8 cellular contexts compared by ENCODE assay signal in genomic region chr14:91323671-91324605, GRCh38.
DNase-seq lines count a peak whose midpoint lies in the region; ATAC-seq and TF ChIP-seq lines count a peak whose summit lies in the region.

No MANE protein-coding gene starts in this region.

- peak overlapping the region; percentile 39 for H3K4me3 ChIP-seq in naive thymus-derived CD4-positive, alpha-beta T cell (ENCODE audit: low read length)

- CTCF ChIA-PET in naive thymus-derived CD4-positive, alpha-beta T cell (lab: Charles Lee) = interaction anchor here (0.6 to 6.6 kb wide), 29 partner anchors 9 to 177 kb away, joined by 3 to 101 read pairs (median 4); partner anchors contain the start of gene CCDC88C

- no peaks in the 10 kb centered on the region for H3K9me3 ChIP-seq in naive thymus-derived CD4-positive, alpha-beta T cell (ENCODE audit: control insufficient read depth in 2 of 3, low read length in 3 of 3)

- peak overlapping the region; percentile 94 to 100 (median 99) for H3K27ac Mint-ChIP-seq in naive thymus-derived CD4-positive, alpha-beta T cell
- H3K27ac Mint-ChIP-seq in stimulated activated memory B cell treated with anti-CD40 and anti-IgM and Interleukin-4, amounts not matched to agents 10 μg/mL and 1 μg/mL and 100 μg/mL, for 72 hours = peak overlapping the region; percentile 99

- POLR2A ChIA-PET in naive thymus-derived CD4-positive, alpha-beta T cell (lab: Charles Lee) = interaction anchor here (0.6 to 9.9 kb wide), 18 partner anchors 8 to 187 kb away, joined by 3 to 173 read pairs (median 4); partner anchors contain the start of genes CCDC88C and PPP4R3A

- intact Hi-C loops in naive thymus-derived CD4-positive, alpha-beta T cell (cut with micrococcal nuclease) = loop anchor here (1.0 to 10.0 kb wide), 16 partner anchors 8 to 551 kb away; partner anchors contain the start of genes PPP4R3A (in 1 of the 2), RPS6KA5 (in 1 of the 2) and TC2N (in 1 of the 2)

- DNase-seq in COLO668 (lab: John Stamatoyannopoulos, UW; ENCODE audit: unreplicated experiment) (peak; percentile 81), NOMO-1 treated with DMSO at 0.1 percent for 48 hours (lab: John Stamatoyannopoulos, UW; ENCODE audit: unreplicated experiment) (peak; percentile 90), activated T-cell treated with anti-CD3 and anti-CD28 coated beads for 24 hours (ENCODE audit: low read depth) (peak; percentile 92), erythroblast (lab: John Stamatoyannopoulos, UW) (peak; percentile 84 to 90)
- DNase-seq in naive thymus-derived CD4-positive, alpha-beta T cell = peak; percentile 90 to 95 (median 92)

- peaks cover 52 to 91% (median 82%) of the 10 kb centered on the region in 7 donors for H3K4me1 Mint-ChIP-seq in naive thymus-derived CD4-positive, alpha-beta T cell
- H3K4me1 Mint-ChIP-seq in stimulated activated memory B cell treated with anti-CD40 and anti-IgM and Interleukin-4, amounts not matched to agents 10 μg/mL and 1 μg/mL and 100 μg/mL, for 72 hours = peaks cover 53% of the 10 kb centered on the region

- no peaks in the 10 kb centered on the region for H3K27me3 Mint-ChIP-seq in naive thymus-derived CD4-positive, alpha-beta T cell
- no peaks in the 10 kb centered on the region for H3K27me3 Mint-ChIP-seq in stimulated activated memory B cell treated with anti-CD40 and anti-IgM and Interleukin-4, amounts not matched to agents 10 μg/mL and 1 μg/mL and 100 μg/mL, for 72 hours

- peak; percentile 63 for ATAC-seq in GM19438 (IDR thresholded peaks at IDR 0.05; ENCODE audit: low read depth, unreplicated experiment)
- ATAC-seq in HG03558 (IDR thresholded peaks at IDR 0.05; ENCODE audit: extremely low read depth, unreplicated experiment) = peak; percentile 48
- peak; percentile 94 for ATAC-seq in naive thymus-derived CD4-positive, alpha-beta T cell
- peak; percentile 89 for ATAC-seq in stimulated activated memory B cell treated with anti-CD40 and anti-IgM and Interleukin-4, amounts not matched to agents 10 μg/mL and 1 μg/mL and 100 μg/mL, for 72 hours

- H3K27ac ChIP-seq in naive thymus-derived CD4-positive, alpha-beta T cell (ENCODE audit: low read depth, low read length) = peak overlapping the region; percentile 81

- H3K27me3 ChIP-seq in naive thymus-derived CD4-positive, alpha-beta T cell (ENCODE audit: control insufficient read depth in 2 of 2, insufficient read depth in 2 of 2, low read length in 2 of 2) = no peaks in the 10 kb centered on the region

- H3K4me1 ChIP-seq in naive thymus-derived CD4-positive, alpha-beta T cell (ENCODE audit: control insufficient read depth in 2 of 2, insufficient read depth in 2 of 2, low read length in 2 of 2) = peaks cover 48 to 60% of the 10 kb centered on the region in 2 donors

- H3K36me3 ChIP-seq in naive thymus-derived CD4-positive, alpha-beta T cell (ENCODE audit: control insufficient read depth in 2 of 3, insufficient read depth in 3 of 3, low read length in 3 of 3) = peaks cover 17 to 75% (median 47%) of the 10 kb centered on the region in 3 experiments

- H3K36me3 Mint-ChIP-seq in naive thymus-derived CD4-positive, alpha-beta T cell = peaks cover 0 to 46% (median 21%) of the 10 kb centered on the region in 5 donors
- H3K36me3 Mint-ChIP-seq in stimulated activated memory B cell treated with anti-CD40 and anti-IgM and Interleukin-4, amounts not matched to agents 10 μg/mL and 1 μg/mL and 100 μg/mL, for 72 hours = peaks cover 47% of the 10 kb centered on the region

- H3K4me3 Mint-ChIP-seq in naive thymus-derived CD4-positive, alpha-beta T cell = peak overlapping the region; percentile 77 to 98 (median 84)
- peak overlapping the region; percentile 82 for H3K4me3 Mint-ChIP-seq in stimulated activated memory B cell treated with anti-CD40 and anti-IgM and Interleukin-4, amounts not matched to agents 10 μg/mL and 1 μg/mL and 100 μg/mL, for 72 hours

- H3K9me3 Mint-ChIP-seq in naive thymus-derived CD4-positive, alpha-beta T cell = peaks cover 0 to 3% (median 0%) of the 10 kb centered on the region in 11 donors
- H3K9me3 Mint-ChIP-seq in stimulated activated memory B cell treated with anti-CD40 and anti-IgM and Interleukin-4, amounts not matched to agents 10 μg/mL and 1 μg/mL and 100 μg/mL, for 72 hours = no peaks in the 10 kb centered on the region

- no peak for TF ChIP-seq POLR2A in erythroblast (IDR thresholded peaks at IDR 0.05; ENCODE audit: low read length)

Comparison
In these comparisons a context has a peak if more than half of its experiments do, and no peak if none do; other contexts are left out.
1. Peak in every context shown above with its lines: DNase-seq, ATAC-seq, H3K4me3 ChIP-seq and H3K27ac ChIP-seq.